Comparison of ENCODE assay signal across 34 cellular contexts in the genomic region with DNA sequence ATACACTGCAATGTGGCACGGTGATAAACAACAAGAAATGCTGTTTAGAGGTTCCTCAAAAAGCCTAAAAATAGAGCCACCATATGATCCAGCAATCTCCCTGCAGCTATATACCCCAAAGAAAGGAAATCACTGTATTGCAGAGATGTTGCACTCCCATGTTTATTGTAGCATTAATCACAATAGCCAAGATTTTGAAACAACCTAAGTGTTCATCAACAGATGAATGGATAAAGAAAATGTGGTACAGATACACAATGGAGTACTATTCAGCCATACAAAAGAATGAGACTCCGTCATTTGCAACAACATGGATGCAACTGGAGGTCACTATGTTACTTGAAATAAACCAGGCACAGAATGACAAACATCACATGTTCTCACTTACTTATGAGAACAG.
DNase-seq lines count a peak whose midpoint lies in the region; ATAC-seq, FAIRE-seq and TF ChIP-seq lines count a peak whose summit lies in the region.
"Had no signal": no experiment of that assay in that cellular context is flagged by ENCODE, and none has a peak within 500 bp of the region (broad histone marks: within the 10 kb centered on the region; RNA-seq: fewer than 3 reads in every experiment).

No MANE protein-coding gene starts in this region.

- in situ Hi-C loops in SK-MEL-5 (cut with HindIII; ENCODE audit: low pct_unique_long_range_greater_than_20kb, low sequenced_read_pairs), result no loop called here

- no peak overlapping the region for H4K91ac ChIP-seq in mesenchymal stem cell (ENCODE audit: low read length)

- no peak overlapping the region for H4K8ac ChIP-seq in mesenchymal stem cell (ENCODE audit: low read length)

- no peak overlapping the region for H2BK5ac ChIP-seq in mesenchymal stem cell (ENCODE audit: low read depth, low read length, poor library complexity, severe bottlenecking)

- CTCF ChIA-PET in A549 (lab: Yijun Ruan, JAX), result no interaction called here

- no peak overlapping the region for H3K14ac ChIP-seq in mesenchymal stem cell (ENCODE audit: low read length in 2 of 2)

- H2BK15ac ChIP-seq in mesenchymal stem cell (ENCODE audit: low read depth, poor library complexity, severe bottlenecking), result no peak overlapping the region

- POLR2A ChIA-PET in A549 (lab: Yijun Ruan, JAX), result no interaction called here

- H3K4me1 ChIP-seq in A549, result no peaks in the 10 kb centered on the region
- H3K4me1 ChIP-seq in mesenchymal stem cell (ENCODE audit: control insufficient read depth, insufficient read depth, low read depth, low read length), result no peaks in the 10 kb centered on the region
- H3K4me1 ChIP-seq: BE2C; BLaER1; BLaER1 treated with 17β-estradiol and CSF1 and Interleukin-3, amounts not matched to agents 10 nM and 100 nM; Caco-2 had no signal

- no peaks in the 10 kb centered on the region for H3K79me1 ChIP-seq in mesenchymal stem cell (replicated peaks; ENCODE audit: low read length, poor library complexity, severe bottlenecking)

- H3K9me3 ChIP-seq in A549 (no peaks in the 10 kb centered on the region), mesenchymal stem cell (ENCODE audit: control insufficient read depth, low read length) (peaks cover 9% of the 10 kb centered on the region)
- H3K9me3 ChIP-seq: BE2C, BLaER1, Caco-2 had no signal

- no peak for TF ChIP-seq EP300 in A549 (IDR thresholded peaks at IDR 0.05)

- no peak overlapping the region for H2AFZ ChIP-seq in mesenchymal stem cell (ENCODE audit: low read depth, low read length)

- H3K4me3 ChIP-seq in A549 (no peak overlapping the region), mesenchymal stem cell (ENCODE audit: insufficient read depth in 1 of 2, low read depth in 1 of 2, low read length in 2 of 2) (no peak overlapping the region)
- H3K4me3 ChIP-seq: BLaER1; BLaER1 treated with 17β-estradiol and CSF1 and Interleukin-3, amounts not matched to agents 10 nM and 100 nM had no signal

- H2BK120ac ChIP-seq in mesenchymal stem cell (ENCODE audit: low read depth, low read length), result no peak overlapping the region

- 52% methylated on average over 2 of the region's 2 CpGs for WGBS in A549 (ENCODE audit: missing lambda C conversion rate)
- 93% methylated on average over 1 of the region's 2 CpGs for WGBS in mesenchymal stem cell

- no peak overlapping the region for H2BK12ac ChIP-seq in mesenchymal stem cell (ENCODE audit: low read length in 2 of 2)

- H3K9ac ChIP-seq in mesenchymal stem cell (ENCODE audit: low read length), result no peak overlapping the region
- H3K9ac ChIP-seq: BLaER1; BLaER1 treated with 17β-estradiol and CSF1 and Interleukin-3, amounts not matched to agents 10 nM and 100 nM had no signal

- no peak for TF ChIP-seq POLR2A in A549 (IDR thresholded peaks at IDR 0.05; ENCODE audit: low read length)

- no peak overlapping the region for H3K18ac ChIP-seq in mesenchymal stem cell (ENCODE audit: low read depth in 1 of 2, low read length in 2 of 2)

- H3K27ac ChIP-seq in A549 (no peak overlapping the region), mesenchymal stem cell (ENCODE audit: low read length, poor library complexity, severe bottlenecking) (no peak overlapping the region)
- H3K27ac ChIP-seq: 22Rv1; BLaER1; BLaER1 treated with 17β-estradiol and CSF1 and Interleukin-3, amounts not matched to agents 10 nM and 100 nM; C4-2B had no signal

- no peak for TF ChIP-seq CTCF in A549 (IDR thresholded peaks at IDR 0.05)

- H2AK5ac ChIP-seq in mesenchymal stem cell (ENCODE audit: low read length, severe bottlenecking), result no peak overlapping the region

- ATAC-seq in A549 (no peak), GM18907 (IDR thresholded peaks at IDR 0.05; ENCODE audit: unreplicated experiment) (no peak)
- ATAC-seq: CD8-positive, alpha-beta T cell had no signal

- peaks cover 0 to 41% of the 10 kb centered on the region in 2 experiments for H3K27me3 ChIP-seq in mesenchymal stem cell (ENCODE audit: control insufficient read depth in 1 of 2, insufficient read depth in 1 of 2, low read length in 2 of 2)
- H3K27me3 ChIP-seq: BE2C; BLaER1; BLaER1 treated with 17β-estradiol and CSF1 and Interleukin-3, amounts not matched to agents 10 nM and 100 nM had no signal

- H3K4ac ChIP-seq in mesenchymal stem cell (ENCODE audit: low read depth in 1 of 2, low read length in 2 of 2), result no peak overlapping the region

- FAIRE-seq in A549 (lab: Jason Lieb, UNC) (peak; percentile 13), colon (lab: Jason Lieb, UNC) (peak; percentile 10)
- FAIRE-seq: A204.1, D721Med had no signal

- no peak for DNase-seq in A549 (ENCODE audit: low read depth in 1 of 2, low spot score in 1 of 2)
- DNase-seq in SK-MEL-5 (ENCODE audit: low read depth, low spot score), result peak; percentile 62
- DNase-seq in foreskin melanocyte, result peak; percentile 89
- no peak for DNase-seq in activated naive CD4-positive, alpha-beta T cell treated with Interleukin-2 at 50 U/mL for 16 hours
- no peak for DNase-seq in mesenchymal stem cell
- no peak for DNase-seq in stimulated activated CD4-positive, alpha-beta T cell treated with anti-CD3 and anti-CD28 coated beads, Interleukin-2, amount 100 ng/mL, for 24 hours
- DNase-seq: 8988T; ACHN; AML-193; BE2C; C1 segment of cervical spinal cord; Caco-2; Calu3; CD4-positive, alpha-beta memory T cell; CD4-positive, alpha-beta T cell; CD4-positive, CD25-positive, alpha-beta regulatory T cell; CD8-positive, alpha-beta memory T cell; CD8-positive, alpha-beta T cell; COR-L47; DMS 273 treated with DMSO at 0.1 percent for 48 hours; DMS153; DMS53; DMS79; DMS79 treated with DMSO at 0.1 percent for 48 hours; DND-41; EL had no signal

- H3K4me2 ChIP-seq in A549, result no peak overlapping the region
- H3K4me2 ChIP-seq in mesenchymal stem cell (ENCODE audit: low read length, poor library complexity, severe bottlenecking), result no peak overlapping the region
- H3K4me2 ChIP-seq: BLaER1; BLaER1 treated with 17β-estradiol and CSF1 and Interleukin-3, amounts not matched to agents 10 nM and 100 nM had no signal

- H3K23ac ChIP-seq in mesenchymal stem cell (ENCODE audit: low read length in 2 of 2), result no peak overlapping the region

- TF ChIP-seq RAD21 in A549 (conservative IDR thresholded peaks at IDR 0.05 in 1 of 2, IDR thresholded peaks at IDR 0.05 in 1 of 2), result no peak

- no peaks in the 10 kb centered on the region for H3K36me3 ChIP-seq in mesenchymal stem cell (ENCODE audit: control insufficient read depth in 1 of 2, insufficient read depth in 2 of 2, low read depth in 1 of 2, low read length in 2 of 2)
- H3K36me3 ChIP-seq: BE2C; BLaER1; BLaER1 treated with 17β-estradiol and CSF1 and Interleukin-3, amounts not matched to agents 10 nM and 100 nM had no signal

TF ChIP-seq in A549, 52 proteins besides CTCF, POLR2A, EP300 and RAD21 (continues in another document):
- no peak for TF ChIP-seq HOXB5 (CRISPR knock-in tag; IDR thresholded peaks at IDR 0.05)
- TF ChIP-seq, protein P1, sequence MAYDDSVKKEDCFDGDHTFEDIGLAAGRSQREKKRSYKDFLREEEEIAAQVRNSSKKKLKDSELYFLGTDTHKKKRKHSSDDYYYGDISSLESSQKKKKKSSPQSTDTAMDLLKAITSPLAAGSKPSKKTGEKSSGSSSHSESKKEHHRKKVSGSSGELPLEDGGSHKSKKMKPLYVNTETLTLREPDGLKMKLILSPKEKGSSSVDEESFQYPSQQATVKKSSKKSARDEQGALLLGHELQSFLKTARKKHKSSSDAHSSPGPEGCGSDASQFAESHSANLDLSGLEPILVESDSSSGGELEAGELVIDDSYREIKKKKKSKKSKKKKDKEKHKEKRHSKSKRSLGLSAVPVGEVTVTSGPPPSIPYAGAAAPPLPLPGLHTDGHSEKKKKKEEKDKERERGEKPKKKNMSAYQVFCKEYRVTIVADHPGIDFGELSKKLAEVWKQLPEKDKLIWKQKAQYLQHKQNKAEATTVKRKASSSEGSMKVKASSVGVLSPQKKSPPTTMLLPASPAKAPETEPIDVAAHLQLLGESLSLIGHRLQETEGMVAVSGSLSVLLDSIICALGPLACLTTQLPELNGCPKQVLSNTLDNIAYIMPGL (CRISPR knock-in tag; IDR thresholded peaks at IDR 0.05; ENCODE audit: borderline replicate concordance), result no peak
- no peak for TF ChIP-seq NFE2L2 (conservative IDR thresholded peaks at IDR 0.05; ENCODE audit: low read length)
- no peak for TF ChIP-seq FOSL2 (IDR thresholded peaks at IDR 0.05)
- no peak for TF ChIP-seq FOSL2 (CRISPR knock-in tag; IDR thresholded peaks at IDR 0.05)
- TF ChIP-seq, protein P2, sequence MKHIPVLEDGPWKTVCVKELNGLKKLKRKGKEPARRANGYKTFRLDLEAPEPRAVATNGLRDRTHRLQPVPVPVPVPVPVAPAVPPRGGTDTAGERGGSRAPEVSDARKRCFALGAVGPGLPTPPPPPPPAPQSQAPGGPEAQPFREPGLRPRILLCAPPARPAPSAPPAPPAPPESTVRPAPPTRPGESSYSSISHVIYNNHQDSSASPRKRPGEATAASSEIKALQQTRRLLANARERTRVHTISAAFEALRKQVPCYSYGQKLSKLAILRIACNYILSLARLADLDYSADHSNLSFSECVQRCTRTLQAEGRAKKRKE (CRISPR knock-in tag; IDR thresholded peaks at IDR 0.05; ENCODE audit: low read depth), result no peak
- TF ChIP-seq RNF2 (IDR thresholded peaks at IDR 0.05; ENCODE audit: borderline replicate concordance, low read depth), result no peak
- TF ChIP-seq RFX5 (IDR thresholded peaks at IDR 0.05), result no peak
- TF ChIP-seq CHD2 (IDR thresholded peaks at IDR 0.05; ENCODE audit: low read length, partially characterized antibody), result no peak
- no peak for TF ChIP-seq EHMT2 (IDR thresholded peaks at IDR 0.05; ENCODE audit: low read depth)
- TF ChIP-seq RARB (CRISPR knock-in tag; IDR thresholded peaks at IDR 0.05), result no peak
- TF ChIP-seq ZSCAN20 (CRISPR knock-in tag; IDR thresholded peaks at IDR 0.05), result no peak
- TF ChIP-seq, protein P3, sequence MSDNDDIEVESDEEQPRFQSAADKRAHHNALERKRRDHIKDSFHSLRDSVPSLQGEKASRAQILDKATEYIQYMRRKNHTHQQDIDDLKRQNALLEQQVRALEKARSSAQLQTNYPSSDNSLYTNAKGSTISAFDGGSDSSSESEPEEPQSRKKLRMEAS (IDR thresholded peaks at IDR 0.05), result no peak
- TF ChIP-seq JUNB (IDR thresholded peaks at IDR 0.05), result no peak
- TF ChIP-seq KDM5A (IDR thresholded peaks at IDR 0.05), result no peak
- TF ChIP-seq, protein P4, sequence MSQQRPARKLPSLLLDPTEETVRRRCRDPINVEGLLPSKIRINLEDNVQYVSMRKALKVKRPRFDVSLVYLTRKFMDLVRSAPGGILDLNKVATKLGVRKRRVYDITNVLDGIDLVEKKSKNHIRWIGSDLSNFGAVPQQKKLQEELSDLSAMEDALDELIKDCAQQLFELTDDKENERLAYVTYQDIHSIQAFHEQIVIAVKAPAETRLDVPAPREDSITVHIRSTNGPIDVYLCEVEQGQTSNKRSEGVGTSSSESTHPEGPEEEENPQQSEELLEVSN (IDR thresholded peaks at IDR 0.05; ENCODE audit: borderline replicate concordance, low read depth), result no peak
- TF ChIP-seq, protein P5, sequence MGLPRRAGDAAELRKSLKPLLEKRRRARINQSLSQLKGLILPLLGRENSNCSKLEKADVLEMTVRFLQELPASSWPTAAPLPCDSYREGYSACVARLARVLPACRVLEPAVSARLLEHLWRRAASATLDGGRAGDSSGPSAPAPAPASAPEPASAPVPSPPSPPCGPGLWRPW (IDR thresholded peaks at IDR 0.05), result no peak
- no peak for TF ChIP-seq ZNF302 (CRISPR knock-in tag; IDR thresholded peaks at IDR 0.05)

Comparison
In these comparisons a context has a peak if more than half of its experiments do, and no peak if none do; other contexts are left out.
1. DNase-seq: peak in SK-MEL-5 (single experiment) and foreskin melanocyte (single experiment); none in A549 (0 of 2), activated naive CD4-positive, alpha-beta T cell treated with Interleukin-2 at 50 U/mL for 16 hours (single experiment), mesenchymal stem cell (single experiment) and stimulated activated CD4-positive, alpha-beta T cell treated with anti-CD3 and anti-CD28 coated beads, Interleukin-2, amount 100 ng/mL, for 24 hours (0 of 2).